Comparison of ENCODE assay signal across 1 cellular context in genomic region chr19:18257503-18258470, GRCh38.
TF ChIP-seq lines count a peak whose summit lies in the region.

No MANE protein-coding gene starts in this region.

TF ChIP-seq in K562, 482 proteins besides CTCF, POLR2A, EP300 and RAD21:
- TF ChIP-seq, protein P1, sequence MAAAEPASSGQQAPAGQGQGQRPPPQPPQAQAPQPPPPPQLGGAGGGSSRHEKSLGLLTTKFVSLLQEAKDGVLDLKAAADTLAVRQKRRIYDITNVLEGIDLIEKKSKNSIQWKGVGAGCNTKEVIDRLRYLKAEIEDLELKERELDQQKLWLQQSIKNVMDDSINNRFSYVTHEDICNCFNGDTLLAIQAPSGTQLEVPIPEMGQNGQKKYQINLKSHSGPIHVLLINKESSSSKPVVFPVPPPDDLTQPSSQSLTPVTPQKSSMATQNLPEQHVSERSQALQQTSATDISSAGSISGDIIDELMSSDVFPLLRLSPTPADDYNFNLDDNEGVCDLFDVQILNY (CRISPR knock-in tag; IDR thresholded peaks at IDR 0.05), result no peak
- TF ChIP-seq, protein P2, sequence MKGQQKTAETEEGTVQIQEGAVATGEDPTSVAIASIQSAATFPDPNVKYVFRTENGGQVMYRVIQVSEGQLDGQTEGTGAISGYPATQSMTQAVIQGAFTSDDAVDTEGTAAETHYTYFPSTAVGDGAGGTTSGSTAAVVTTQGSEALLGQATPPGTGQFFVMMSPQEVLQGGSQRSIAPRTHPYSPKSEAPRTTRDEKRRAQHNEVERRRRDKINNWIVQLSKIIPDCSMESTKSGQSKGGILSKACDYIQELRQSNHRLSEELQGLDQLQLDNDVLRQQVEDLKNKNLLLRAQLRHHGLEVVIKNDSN (CRISPR knock-in tag; IDR thresholded peaks at IDR 0.05), result 0 out of 2 replicates have a peak, but pooled peaks have one; percentile 19
- TF ChIP-seq RBBP5 (IDR thresholded peaks at IDR 0.05; ENCODE audit: borderline replicate concordance, insufficient read depth, low read length, poor library complexity, severe bottlenecking) (no peak), ZNF12 (CRISPR knock-in tag; IDR thresholded peaks at IDR 0.05) (no peak), HOXB6 (CRISPR knock-in tag; IDR thresholded peaks at IDR 0.05; ENCODE audit: borderline replicate concordance) (no peak), PCBP2 (IDR thresholded peaks at IDR 0.05; ENCODE audit: low read depth, low read length, poor library complexity, severe bottlenecking) (no peak), NFE2 (IDR thresholded peaks at IDR 0.05; ENCODE audit: low read depth) (no peak), ZBTB33 (CRISPR knock-in tag; IDR thresholded peaks at IDR 0.05) (peak; percentile 48; the same call in 1 of the 2 replicates)
- TF ChIP-seq, protein P3, sequence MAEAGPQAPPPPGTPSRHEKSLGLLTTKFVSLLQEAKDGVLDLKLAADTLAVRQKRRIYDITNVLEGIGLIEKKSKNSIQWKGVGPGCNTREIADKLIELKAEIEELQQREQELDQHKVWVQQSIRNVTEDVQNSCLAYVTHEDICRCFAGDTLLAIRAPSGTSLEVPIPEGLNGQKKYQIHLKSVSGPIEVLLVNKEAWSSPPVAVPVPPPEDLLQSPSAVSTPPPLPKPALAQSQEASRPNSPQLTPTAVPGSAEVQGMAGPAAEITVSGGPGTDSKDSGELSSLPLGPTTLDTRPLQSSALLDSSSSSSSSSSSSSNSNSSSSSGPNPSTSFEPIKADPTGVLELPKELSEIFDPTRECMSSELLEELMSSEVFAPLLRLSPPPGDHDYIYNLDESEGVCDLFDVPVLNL (CRISPR knock-in tag; IDR thresholded peaks at IDR 0.05; ENCODE audit: low read depth), result no peak
- TF ChIP-seq, protein P4, sequence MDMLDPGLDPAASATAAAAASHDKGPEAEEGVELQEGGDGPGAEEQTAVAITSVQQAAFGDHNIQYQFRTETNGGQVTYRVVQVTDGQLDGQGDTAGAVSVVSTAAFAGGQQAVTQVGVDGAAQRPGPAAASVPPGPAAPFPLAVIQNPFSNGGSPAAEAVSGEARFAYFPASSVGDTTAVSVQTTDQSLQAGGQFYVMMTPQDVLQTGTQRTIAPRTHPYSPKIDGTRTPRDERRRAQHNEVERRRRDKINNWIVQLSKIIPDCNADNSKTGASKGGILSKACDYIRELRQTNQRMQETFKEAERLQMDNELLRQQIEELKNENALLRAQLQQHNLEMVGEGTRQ (CRISPR knock-in tag; IDR thresholded peaks at IDR 0.05), result peak; percentile 39; the same call in 1 of the 2 replicates
